Comparison of ENCODE assay signal across 26 cellular contexts in the genomic region with DNA sequence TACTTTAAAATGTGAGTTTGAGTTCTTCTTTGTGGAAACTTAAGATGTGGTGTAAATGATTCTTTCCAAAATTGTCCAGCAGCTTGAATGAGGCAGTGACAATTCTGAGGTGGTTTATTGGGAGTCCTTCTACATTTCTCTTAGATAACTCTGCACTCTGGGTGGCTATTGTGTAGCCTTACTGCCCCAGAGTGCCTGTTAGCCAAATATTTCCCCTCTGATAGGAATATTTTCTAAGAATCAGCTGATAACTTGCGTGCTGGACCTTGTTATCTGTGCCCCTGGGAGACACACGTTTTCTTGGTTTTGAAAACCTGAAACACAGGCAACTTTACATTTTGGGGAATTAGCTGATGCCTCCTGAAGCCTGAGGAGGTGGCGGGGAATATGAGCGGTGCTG.
DNase-seq lines count a peak whose midpoint lies in the region; ATAC-seq and TF ChIP-seq lines count a peak whose summit lies in the region.
"Had no signal": no experiment of that assay in that cellular context is flagged by ENCODE, and none has a peak within 500 bp of the region (broad histone marks: within the 10 kb centered on the region; RNA-seq: fewer than 3 reads in every experiment).

No MANE protein-coding gene starts in this region.

- no peaks in the 10 kb centered on the region for H3K9me3 ChIP-seq in HUES48 (ENCODE audit: control insufficient read depth, insufficient read depth, low read length)
- H3K9me3 ChIP-seq: breast epithelium had no signal

- H3K9ac ChIP-seq in HUES48 (ENCODE audit: low read depth, low read length): no peak overlapping the region
- H3K9ac ChIP-seq: GM23248 had no signal

- H3K36me3 Mint-ChIP-seq in activated CD8-positive, alpha-beta T cell treated with anti-CD3 and anti-CD28 coated beads for 36 hours (ENCODE audit: low read depth): peaks cover 6% of the 10 kb centered on the region
- H3K36me3 Mint-ChIP-seq in activated CD8-positive, alpha-beta T cell treated with anti-CD3 and anti-CD28 coated beads, Interleukin-2, amount 10 ng/mL, durations not matched to agents 7 days and 5 days (ENCODE audit: low read depth): peaks cover 38% of the 10 kb centered on the region
- peaks cover 33% of the 10 kb centered on the region for H3K36me3 Mint-ChIP-seq in activated T-helper 17 cell treated with anti-CD3 and anti-CD28 coated beads, Interleukin-2, amount 50 U/mL, for 72 hours (ENCODE audit: low read depth)
- H3K36me3 Mint-ChIP-seq in naive thymus-derived CD8-positive, alpha-beta T cell: peaks cover 0 to 19% (median 4%) of the 10 kb centered on the region in 3 donors

- no peak overlapping the region for H3K4me3 ChIP-seq in HUES48 (ENCODE audit: low read depth, low read length)
- H3K4me3 ChIP-seq: breast epithelium, GM23248, SK-N-MC had no signal

- intact Hi-C loops in activated CD8-positive, alpha-beta T cell treated with anti-CD3 and anti-CD28 coated beads for 36 hours (cut with micrococcal nuclease): no loop called here

- POLR2A ChIA-PET in activated CD8-positive, alpha-beta T cell treated with anti-CD3 and anti-CD28 coated beads for 36 hours (lab: Charles Lee): interaction anchor here (1.1 to 1.5 kb wide), 2 partner anchors 15 to 107 kb away, joined by 3 to 5 read pairs; no protein-coding TSS in a partner anchor
- POLR2A ChIA-PET in activated CD8-positive, alpha-beta T cell treated with anti-CD3 and anti-CD28 coated beads, Interleukin-2, amount 10 ng/mL, durations not matched to agents 7 days and 5 days (lab: Charles Lee): no interaction called here
- POLR2A ChIA-PET in naive thymus-derived CD8-positive, alpha-beta T cell (lab: Charles Lee): interaction anchor here (1.3 to 1.5 kb wide), 2 partner anchors 11 to 28 kb away, joined by 5 read pairs; no protein-coding TSS in a partner anchor

- no peaks in the 10 kb centered on the region for H3K9me3 Mint-ChIP-seq in activated CD8-positive, alpha-beta T cell treated with anti-CD3 and anti-CD28 coated beads for 36 hours
- H3K9me3 Mint-ChIP-seq in activated CD8-positive, alpha-beta T cell treated with anti-CD3 and anti-CD28 coated beads, Interleukin-2, amount 10 ng/mL, durations not matched to agents 7 days and 5 days (ENCODE audit: insufficient read depth): no peaks in the 10 kb centered on the region
- no peaks in the 10 kb centered on the region for H3K9me3 Mint-ChIP-seq in activated T-helper 17 cell treated with anti-CD3 and anti-CD28 coated beads, Interleukin-2, amount 50 U/mL, for 72 hours
- peaks cover 0 to 2% (median 0%) of the 10 kb centered on the region in 9 donors for H3K9me3 Mint-ChIP-seq in naive thymus-derived CD8-positive, alpha-beta T cell
- H3K9me3 Mint-ChIP-seq: activated T-cell treated with anti-CD3 and anti-CD28 coated beads, Interleukin-2, amount 50 U/mL, for 4 hours; CD14-positive monocyte; HFFc6 had no signal

- peak overlapping the region; percentile 42 for H3K27ac ChIP-seq in HUES48 (ENCODE audit: low read depth, low read length)
- H3K27ac ChIP-seq: breast epithelium, GM23248, SK-N-MC had no signal

- CTCF ChIA-PET in activated CD8-positive, alpha-beta T cell treated with anti-CD3 and anti-CD28 coated beads for 36 hours (lab: Charles Lee): interaction anchor here (1.6 to 3.1 kb wide), 3 partner anchors 8 to 114 kb away, joined by 5 to 14 read pairs (median 8); no protein-coding TSS in a partner anchor
- CTCF ChIA-PET in activated CD8-positive, alpha-beta T cell treated with anti-CD3 and anti-CD28 coated beads, Interleukin-2, amount 10 ng/mL, durations not matched to agents 7 days and 5 days (lab: Charles Lee): interaction anchor here (0.9 to 2.7 kb wide), 4 partner anchors 28 to 129 kb away, joined by 3 to 8 read pairs (median 4); no protein-coding TSS in a partner anchor

- peak overlapping the region; percentile 30 for H3K27ac Mint-ChIP-seq in activated CD8-positive, alpha-beta T cell treated with anti-CD3 and anti-CD28 coated beads for 36 hours
- H3K27ac Mint-ChIP-seq in activated CD8-positive, alpha-beta T cell treated with anti-CD3 and anti-CD28 coated beads, Interleukin-2, amount 10 ng/mL, durations not matched to agents 7 days and 5 days: no peak overlapping the region
- H3K27ac Mint-ChIP-seq in activated T-helper 17 cell treated with anti-CD3 and anti-CD28 coated beads, Interleukin-2, amount 50 U/mL, for 72 hours: peak overlapping the region; percentile 88
- peak overlapping the region in 9 of 10 donors; percentile 32 to 86 (median 74) for H3K27ac Mint-ChIP-seq in naive thymus-derived CD8-positive, alpha-beta T cell
- H3K27ac Mint-ChIP-seq: HFFc6 had no signal

- H3K4me1 Mint-ChIP-seq in activated CD8-positive, alpha-beta T cell treated with anti-CD3 and anti-CD28 coated beads for 36 hours (ENCODE audit: low read depth): peaks cover 31% of the 10 kb centered on the region
- peaks cover 28% of the 10 kb centered on the region for H3K4me1 Mint-ChIP-seq in activated CD8-positive, alpha-beta T cell treated with anti-CD3 and anti-CD28 coated beads, Interleukin-2, amount 10 ng/mL, durations not matched to agents 7 days and 5 days (ENCODE audit: low read depth)
- peaks cover 16% of the 10 kb centered on the region for H3K4me1 Mint-ChIP-seq in activated T-helper 17 cell treated with anti-CD3 and anti-CD28 coated beads, Interleukin-2, amount 50 U/mL, for 72 hours
- peaks cover 11 to 52% (median 43%) of the 10 kb centered on the region in 4 donors for H3K4me1 Mint-ChIP-seq in naive thymus-derived CD8-positive, alpha-beta T cell
- H3K4me1 Mint-ChIP-seq: CD14-positive monocyte had no signal

- no peak for TF ChIP-seq CTCF in activated CD8-positive, alpha-beta T cell treated with anti-CD3 and anti-CD28 coated beads for 36 hours (IDR thresholded peaks at IDR 0.05)

- peaks cover 3% of the 10 kb centered on the region; the same call in 1 of the 2 replicates for H3K36me3 ChIP-seq in HUES48 (ENCODE audit: control insufficient read depth, insufficient read depth, low read length)
- H3K36me3 ChIP-seq: breast epithelium had no signal

- no peak for DNase-seq in activated CD8-positive, alpha-beta T cell treated with anti-CD3 and anti-CD28 coated beads for 36 hours
- DNase-seq in activated CD8-positive, alpha-beta T cell treated with anti-CD3 and anti-CD28 coated beads, Interleukin-2, amount 10 ng/mL, durations not matched to agents 7 days and 5 days: no peak
- DNase-seq in naive thymus-derived CD8-positive, alpha-beta T cell: no peak
- DNase-seq in COLO668 (lab: John Stamatoyannopoulos, UW; ENCODE audit: unreplicated experiment) (no peak), HuH-7 (ENCODE audit: low spot score) (no peak), NCI-H2029 treated with DMSO at 0.1 percent for 48 hours (lab: John Stamatoyannopoulos, UW) (no peak)
- DNase-seq: activated CD4-positive, alpha-beta T cell treated with anti-CD3 and anti-CD28 coated beads for 4 hours; activated naive CD4-positive, alpha-beta T cell treated with Interleukin-2 at 50 U/mL for 16 hours; activated T-cell treated with anti-CD3 and anti-CD28 coated beads, Interleukin-2, amount 50 U/mL, for 4 hours; amygdala; DMS153; GM23248; HFFc6; NCI-H1417; NCI-H2081; NCI-H2227 treated with DMSO at 0.1 percent for 48 hours; NCI-H526; PC-3; small intestine; stimulated activated naive CD4-positive, alpha-beta T cell had no signal

- H3K4me1 ChIP-seq in HUES48 (ENCODE audit: control insufficient read depth, insufficient read depth, low read length): peaks cover 76% of the 10 kb centered on the region
- H3K4me1 ChIP-seq: breast epithelium had no signal

- no peaks in the 10 kb centered on the region for H3K27me3 Mint-ChIP-seq in activated CD8-positive, alpha-beta T cell treated with anti-CD3 and anti-CD28 coated beads for 36 hours
- no peaks in the 10 kb centered on the region for H3K27me3 Mint-ChIP-seq in activated CD8-positive, alpha-beta T cell treated with anti-CD3 and anti-CD28 coated beads, Interleukin-2, amount 10 ng/mL, durations not matched to agents 7 days and 5 days (ENCODE audit: low read depth)
- no peaks in the 10 kb centered on the region for H3K27me3 Mint-ChIP-seq in activated T-helper 17 cell treated with anti-CD3 and anti-CD28 coated beads, Interleukin-2, amount 50 U/mL, for 72 hours
- no peaks in the 10 kb centered on the region for H3K27me3 Mint-ChIP-seq in naive thymus-derived CD8-positive, alpha-beta T cell

- ATAC-seq in activated CD8-positive, alpha-beta T cell treated with anti-CD3 and anti-CD28 coated beads for 36 hours: no peak
- no peak for ATAC-seq in activated CD8-positive, alpha-beta T cell treated with anti-CD3 and anti-CD28 coated beads, Interleukin-2, amount 10 ng/mL, durations not matched to agents 7 days and 5 days
- ATAC-seq in activated T-helper 17 cell treated with anti-CD3 and anti-CD28 coated beads, Interleukin-2, amount 50 U/mL, for 72 hours (replicated peaks): no peak
- no peak for ATAC-seq in naive thymus-derived CD8-positive, alpha-beta T cell
- ATAC-seq: activated T-cell treated with anti-CD3 and anti-CD28 coated beads, Interleukin-2, amount 50 U/mL, for 4 hours; left lobe of liver; PC-3 had no signal

- no peak overlapping the region for H3K4me3 Mint-ChIP-seq in activated CD8-positive, alpha-beta T cell treated with anti-CD3 and anti-CD28 coated beads for 36 hours
- H3K4me3 Mint-ChIP-seq in activated CD8-positive, alpha-beta T cell treated with anti-CD3 and anti-CD28 coated beads, Interleukin-2, amount 10 ng/mL, durations not matched to agents 7 days and 5 days: no peak overlapping the region
- H3K4me3 Mint-ChIP-seq in activated T-helper 17 cell treated with anti-CD3 and anti-CD28 coated beads, Interleukin-2, amount 50 U/mL, for 72 hours: no peak overlapping the region
- no peak overlapping the region for H3K4me3 Mint-ChIP-seq in naive thymus-derived CD8-positive, alpha-beta T cell
- H3K4me3 Mint-ChIP-seq: activated T-cell treated with anti-CD3 and anti-CD28 coated beads, Interleukin-2, amount 50 U/mL, for 4 hours; CD14-positive monocyte; HFFc6 had no signal

- no peaks in the 10 kb centered on the region for H3K27me3 ChIP-seq in HUES48 (ENCODE audit: control insufficient read depth, insufficient read depth, low read length)
- H3K27me3 ChIP-seq: breast epithelium had no signal
